ENCODE assay signal across 8 cellular contexts in the genomic region with DNA sequence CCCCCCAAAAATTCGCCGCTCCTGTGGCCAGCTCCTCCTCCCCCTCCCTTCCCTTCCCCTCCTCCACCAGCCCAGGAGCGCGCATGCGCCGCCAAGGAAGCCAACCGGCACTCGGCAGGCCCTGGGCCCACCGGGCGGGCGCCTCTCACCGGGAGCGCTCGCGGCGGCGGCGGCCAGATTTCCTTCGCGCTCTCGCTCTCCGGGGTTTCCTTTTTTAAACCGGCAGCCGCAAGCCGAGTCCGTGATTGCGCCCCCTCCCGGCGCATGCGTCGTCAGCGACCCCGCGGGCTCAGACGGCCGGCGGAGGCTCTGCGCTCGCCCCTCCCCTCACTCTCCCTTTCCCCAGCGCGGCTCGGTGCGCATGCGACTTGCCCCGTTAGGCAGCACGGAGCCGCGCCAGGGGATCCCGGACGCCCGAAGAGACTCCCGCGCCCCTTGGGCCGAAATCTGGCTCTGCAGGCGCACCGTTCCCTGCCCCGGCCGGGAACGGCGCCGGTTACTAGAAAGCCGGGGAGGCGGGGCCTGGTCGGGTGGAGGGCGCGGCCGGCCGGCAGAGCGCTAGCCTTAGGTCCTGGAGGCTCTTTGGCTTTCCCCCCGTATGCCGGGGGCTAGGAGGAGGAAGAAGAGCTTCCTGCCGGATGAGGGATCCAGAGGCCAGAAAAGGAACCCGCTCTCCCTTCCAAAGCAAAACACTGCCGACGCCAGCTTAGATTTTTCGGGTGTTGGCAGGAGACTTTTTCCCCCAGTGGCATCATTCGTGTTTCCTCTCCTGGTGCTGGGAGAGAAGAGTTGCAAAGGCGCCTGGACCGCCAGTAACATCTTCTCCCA. TPM values are rescaled to one million over a fixed set of nuclear protein-coding genes. Genes with fewer than 3 reads are reported as not detected.
DNase-seq lines count a peak whose midpoint lies in the region; ATAC-seq and TF ChIP-seq lines count a peak whose summit lies in the region.

A gene with protein sequence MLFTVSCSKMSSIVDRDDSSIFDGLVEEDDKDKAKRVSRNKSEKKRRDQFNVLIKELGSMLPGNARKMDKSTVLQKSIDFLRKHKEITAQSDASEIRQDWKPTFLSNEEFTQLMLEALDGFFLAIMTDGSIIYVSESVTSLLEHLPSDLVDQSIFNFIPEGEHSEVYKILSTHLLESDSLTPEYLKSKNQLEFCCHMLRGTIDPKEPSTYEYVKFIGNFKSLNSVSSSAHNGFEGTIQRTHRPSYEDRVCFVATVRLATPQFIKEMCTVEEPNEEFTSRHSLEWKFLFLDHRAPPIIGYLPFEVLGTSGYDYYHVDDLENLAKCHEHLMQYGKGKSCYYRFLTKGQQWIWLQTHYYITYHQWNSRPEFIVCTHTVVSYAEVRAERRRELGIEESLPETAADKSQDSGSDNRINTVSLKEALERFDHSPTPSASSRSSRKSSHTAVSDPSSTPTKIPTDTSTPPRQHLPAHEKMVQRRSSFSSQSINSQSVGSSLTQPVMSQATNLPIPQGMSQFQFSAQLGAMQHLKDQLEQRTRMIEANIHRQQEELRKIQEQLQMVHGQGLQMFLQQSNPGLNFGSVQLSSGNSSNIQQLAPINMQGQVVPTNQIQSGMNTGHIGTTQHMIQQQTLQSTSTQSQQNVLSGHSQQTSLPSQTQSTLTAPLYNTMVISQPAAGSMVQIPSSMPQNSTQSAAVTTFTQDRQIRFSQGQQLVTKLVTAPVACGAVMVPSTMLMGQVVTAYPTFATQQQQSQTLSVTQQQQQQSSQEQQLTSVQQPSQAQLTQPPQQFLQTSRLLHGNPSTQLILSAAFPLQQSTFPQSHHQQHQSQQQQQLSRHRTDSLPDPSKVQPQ (minus strand): TSS at position 277 of the 828 bp plus-strand sequence. CDS start 64,124 bp downstream, outside the sequence.

- DNase-seq in Caki2 (ENCODE audit: low read depth): peak; percentile 96
- peak; percentile 87 for DNase-seq in HT1080 (ENCODE audit: low read depth)
- peak; percentile 86 for DNase-seq in NK-92 treated with Interleukin-12 subunit alpha and Interleukin-12 subunit beta, amount 100 ng/mL, for 24 hours (lab: John Stamatoyannopoulos, UW)
- DNase-seq in activated CD8-positive, alpha-beta memory T cell treated with anti-CD3 and anti-CD28 coated beads, Interleukin-2, amount 50 U/mL, for 24 hours (ENCODE audit: extremely low read depth): peak; percentile 44
- peak; percentile 85 to 94 for DNase-seq in mesothelial cell of epicardium (ENCODE audit: low spot score in 2 of 2, unreplicated experiment in 2 of 2)
- peak; percentile 75 to 76 for DNase-seq in stimulated activated CD8-positive, alpha-beta memory T cell treated with anti-CD3 and anti-CD28 coated beads, Interleukin-15, amount 100 ng/mL, for 48 hours (ENCODE audit: low read depth in 2 of 2)

- H3K36me3 Mint-ChIP-seq in mesothelial cell of epicardium: no peaks in the 10 kb centered on the region

- ATAC-seq in GM21360 (IDR thresholded peaks at IDR 0.05; ENCODE audit: unreplicated experiment): peak; percentile 61

- H3K9me3 Mint-ChIP-seq in mesothelial cell of epicardium: no peaks in the 10 kb centered on the region

- peaks cover 35% of the 10 kb centered on the region for H3K4me1 Mint-ChIP-seq in mesothelial cell of epicardium

- H3K27ac Mint-ChIP-seq in mesothelial cell of epicardium: peak within 1 kb of the TSS; percentile 96

- in situ Hi-C loops in Caki2 (cut with HindIII; ENCODE audit: low pct_unique_long_range_greater_than_20kb, low sequenced_read_pairs) (no loop called here), endometrial microvascular endothelial cells (cut with HindIII; ENCODE audit: inconsistent ontology term, low pct_unique_long_range_greater_than_20kb, low sequenced_read_pairs) (no loop called here)

- H3K4me3 Mint-ChIP-seq in mesothelial cell of epicardium: peak within 1 kb of the TSS; percentile 89

- no peaks in the 10 kb centered on the region for H3K27me3 Mint-ChIP-seq in mesothelial cell of epicardium (ENCODE audit: low read depth)

- TF ChIP-seq CTCF in mesothelial cell of epicardium (IDR thresholded peaks at IDR 0.05; ENCODE audit: unreplicated experiment): peak; percentile 74

RNA-seq across cellular contexts. Expression of the gene that starts here (rescaled TPM):
- total RNA-seq in Caki2 (2014; rRNA removed; shearing (Covaris generic); ENCODE audit: low replicate concordance): 11.3 and 25.0 TPM in 2 replicates
- 13.9 and 15.8 TPM in 2 replicates for total RNA-seq in HT1080 (2014; rRNA removed; shearing (Covaris generic))
- 9.7 and 14.6 TPM in 2 replicates for polyA plus RNA-seq in HT1080 (2015; cell fraction: cytosol; rRNA removed)
- polyA plus RNA-seq in HT1080 (2015; cell fraction: nucleus; rRNA removed): 11.6 and 13.9 TPM in 2 replicates
- 21.7 TPM for total RNA-seq in endometrial microvascular endothelial cells (ENCODE audit: inconsistent ontology term)
- total RNA-seq in mesothelial cell of epicardium: 19.8 to 23.1 TPM (median 22.8 TPM) in 3 replicates

Comparison
In these comparisons a context has a peak if more than half of its experiments do, and no peak if none do; other contexts are left out.
1. Peak in every context shown above with its lines: DNase-seq and ATAC-seq.
2. DNase-seq: peak in every context shown above with its lines; median percentile 96 in Caki2; 90 in mesothelial cell of epicardium; 87 in HT1080; 86 in NK-92 treated with Interleukin-12 subunit alpha and Interleukin-12 subunit beta, amount 100 ng/mL, for 24 hours; 76 in stimulated activated CD8-positive, alpha-beta memory T cell treated with anti-CD3 and anti-CD28 coated beads, Interleukin-15, amount 100 ng/mL, for 48 hours; 44 in activated CD8-positive, alpha-beta memory T cell treated with anti-CD3 and anti-CD28 coated beads, Interleukin-2, amount 50 U/mL, for 24 hours.